ENCODE assay signal across 15 cellular contexts in the genomic region with DNA sequence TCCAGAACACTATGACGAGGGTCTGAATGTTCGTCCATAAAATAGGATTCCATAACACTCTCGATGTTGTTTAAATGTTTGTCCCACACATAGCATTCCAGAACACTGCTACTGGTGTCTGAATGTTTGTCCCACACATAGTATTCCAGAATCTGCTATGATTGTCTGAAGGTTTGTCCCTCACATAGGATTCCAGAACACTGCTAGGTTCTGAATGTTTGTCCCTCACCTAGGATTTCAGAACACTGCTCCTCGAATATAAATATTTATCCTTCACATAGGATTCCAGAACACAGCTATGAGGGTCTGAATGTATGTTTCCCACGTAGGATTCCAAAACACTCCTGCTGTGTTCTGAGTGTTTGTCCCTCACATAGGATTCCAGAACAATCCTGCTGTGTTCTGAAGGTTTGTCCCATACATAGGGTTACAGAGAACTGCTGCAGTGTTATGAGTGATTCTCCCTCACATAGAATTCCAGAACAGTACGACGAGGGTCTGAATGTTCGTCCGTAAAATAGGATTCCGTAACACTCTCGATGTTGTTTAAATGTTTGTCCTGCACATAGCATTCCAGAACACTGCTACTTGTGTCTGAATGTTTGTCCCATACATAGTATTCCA.
A peak's percentile ranks its signal among the peaks of the same experiment; 100 is the strongest.
DNase-seq lines count a peak whose midpoint lies in the region; ATAC-seq and TF ChIP-seq lines count a peak whose summit lies in the region.
"Had no signal": no experiment of that assay in that cellular context is flagged by ENCODE, and none has a peak within 500 bp of the region (broad histone marks: within the 10 kb centered on the region; RNA-seq: fewer than 3 reads in every experiment).

No MANE protein-coding gene starts in this region.

- no peak overlapping the region for H3K4me3 ChIP-seq in aorta (ENCODE audit: low read length in 2 of 2)
- H3K4me3 ChIP-seq: BLaER1, HAP-1 had no signal

- peaks cover 0 to under 1% of the 10 kb centered on the region in 2 donors for H3K27me3 ChIP-seq in aorta (ENCODE audit: control insufficient read depth in 1 of 2, insufficient read depth in 2 of 2, low read length in 1 of 2)
- H3K27me3 ChIP-seq: BLaER1 had no signal

- no peaks in the 10 kb centered on the region for H3K36me3 ChIP-seq in aorta (ENCODE audit: control insufficient read depth in 1 of 2, insufficient read depth in 2 of 2, low read length in 1 of 2)
- H3K36me3 ChIP-seq: BLaER1, HAP-1 had no signal

- intact Hi-C loops in Right ventricle myocardium superior (cut with DNase I), result no loop called here
- intact Hi-C loops in cardiac septum (cut with DNase I), result no loop called here
- intact Hi-C loops in aorta (cut with DNase I), result no loop called here

- WGBS in aorta, 2 donors, result 63 to 69% methylated on average over 11 of the region's 11 CpGs

- peaks cover 49% of the 10 kb centered on the region for H3K9me3 ChIP-seq in aorta (ENCODE audit: control insufficient read depth, low read length)
- H3K9me3 ChIP-seq: HAP-1 had no signal

- H3K27ac ChIP-seq in aorta (ENCODE audit: low read depth in 1 of 2, low read length in 2 of 2), result no peak overlapping the region
- H3K27ac ChIP-seq: BLaER1, HL-60 had no signal

- ATAC-seq in Right ventricle myocardium superior (ENCODE audit: poor library complexity) (peak; percentile 14), esophagus mucosa (peak; percentile 7), omental fat pad (ENCODE audit: low FRiP score) (peak; percentile 25), aorta (ENCODE audit: low FRiP score) (peak; percentile 12), HG03196 (IDR thresholded peaks at IDR 0.05; ENCODE audit: unreplicated experiment) (no peak)

- TF ChIP-seq CTCF in omental fat pad (IDR thresholded peaks at IDR 0.05), result no peak

- DNase-seq in Right ventricle myocardium superior (no peak), cardiac septum (ENCODE audit: low spot score) (no peak), omental fat pad (ENCODE audit: low spot score) (no peak), aorta (no peak), cerebellar nuclear complex (lab: John Stamatoyannopoulos, UW) (no peak)
- DNase-seq: 8988T; AML-193; CD8-positive, alpha-beta memory T cell; DMS53; GF-D8 had no signal

- H3K4me1 ChIP-seq in aorta (ENCODE audit: control insufficient read depth in 1 of 2, insufficient read depth in 2 of 2, low read length in 2 of 2), result no peaks in the 10 kb centered on the region
- H3K4me1 ChIP-seq: BLaER1, HAP-1 had no signal
